9 cellular contexts compared by ENCODE assay signal in genomic region chr1:61183471-61184034, GRCh38.
DNase-seq lines count a peak whose midpoint lies in the region; ATAC-seq lines count a peak whose summit lies in the region.
"Had no signal": no experiment of that assay in that cellular context is flagged by ENCODE, and none has a peak within 500 bp of the region (broad histone marks: within the 10 kb centered on the region; RNA-seq: fewer than 3 reads in every experiment).

No MANE protein-coding gene starts in this region.

- no peaks in the 10 kb centered on the region for H3K9me3 ChIP-seq in subcutaneous abdominal adipose tissue (ENCODE audit: control insufficient read depth in 5 of 5, low read length in 5 of 5)

- DNase-seq in NAMALWA (ENCODE audit: low spot score) (peak; percentile 26), cerebellum (ENCODE audit: low spot score) (peak; percentile 34), left lobe of liver (ENCODE audit: low spot score) (peak; percentile 89), kidney glomerular epithelial cell (lab: John Stamatoyannopoulos, UW) (no peak)
- DNase-seq: SIG-M5 had no signal

- ATAC-seq in left lobe of liver (peak; percentile 86), GM21825 (IDR thresholded peaks at IDR 0.05; ENCODE audit: unreplicated experiment) (no peak), GM18519 (IDR thresholded peaks at IDR 0.05; ENCODE audit: low FRiP score, unreplicated experiment) (no peak), GM21529 (IDR thresholded peaks at IDR 0.05; ENCODE audit: unreplicated experiment) (no peak)

- peak overlapping the region; percentile 58 to 83 (median 64) for H3K4me3 ChIP-seq in subcutaneous abdominal adipose tissue (ENCODE audit: low read depth in 1 of 5, low read length in 5 of 5)

- no peaks in the 10 kb centered on the region for H3K27me3 ChIP-seq in subcutaneous abdominal adipose tissue (ENCODE audit: control insufficient read depth in 5 of 5, insufficient read depth in 4 of 5, low read length in 5 of 5)

- H3K9ac ChIP-seq in subcutaneous abdominal adipose tissue (ENCODE audit: low read length in 5 of 5), result peak overlapping the region; percentile 12 to 78 (median 66)

- peak overlapping the region; percentile 91 for H3K27ac ChIP-seq in subcutaneous abdominal adipose tissue (ENCODE audit: low read depth, low read length)

- H3K36me3 ChIP-seq in subcutaneous abdominal adipose tissue (ENCODE audit: control insufficient read depth in 5 of 5, insufficient read depth in 5 of 5, low read length in 5 of 5), result no peaks in the 10 kb centered on the region

- peaks cover 6 to 63% (median 60%) of the 10 kb centered on the region in 5 donors for H3K4me1 ChIP-seq in subcutaneous abdominal adipose tissue (ENCODE audit: control insufficient read depth in 5 of 5, insufficient read depth in 5 of 5, low read length in 5 of 5)
